In the genomic region with DNA sequence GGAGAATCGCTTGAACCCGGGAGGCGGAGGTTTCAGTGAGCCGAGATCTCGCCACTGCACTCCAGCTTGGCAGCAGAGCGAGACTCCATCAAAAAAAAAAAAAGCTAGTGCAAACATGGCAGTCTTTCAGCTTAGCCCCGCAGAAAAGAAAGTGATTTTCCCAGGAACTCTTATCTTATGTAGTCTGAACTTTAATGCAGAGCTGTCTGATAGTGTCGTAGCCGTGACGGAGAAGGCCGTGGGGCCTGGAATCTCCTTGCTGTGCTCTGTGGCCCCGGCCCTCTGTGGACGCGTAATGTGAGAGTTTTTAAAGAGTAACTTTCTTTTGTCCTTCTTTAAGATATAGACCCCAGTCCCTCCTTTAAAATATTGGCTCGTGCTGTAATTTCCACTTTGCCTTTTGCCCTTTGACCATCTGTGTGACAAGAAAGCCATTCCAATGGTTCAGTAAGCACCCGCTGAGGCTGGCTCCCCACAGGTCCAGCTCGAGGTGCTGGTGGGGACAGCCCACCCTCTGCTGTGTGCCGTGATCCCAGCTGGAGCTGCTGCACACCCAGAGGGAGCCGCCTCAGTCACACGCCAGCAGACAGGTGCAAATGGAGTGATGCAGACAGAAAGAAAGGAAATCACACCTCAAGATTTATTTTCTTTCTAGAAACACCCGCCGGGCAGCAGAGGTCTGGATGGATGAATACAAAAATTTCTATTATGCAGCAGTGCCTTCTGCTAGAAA, we compare ENCODE assay signal across 19 cellular contexts.
"Had no signal": no experiment of that assay in that cellular context is flagged by ENCODE, and none has a peak within 500 bp of the region (broad histone marks: within the 10 kb centered on the region; RNA-seq: fewer than 3 reads in every experiment).

No MANE protein-coding gene starts in this region.

- H3K27ac Mint-ChIP-seq: activated B cell treated with CpG ODN at 0.5 μM for 24 hours; activated CD8-positive, alpha-beta T cell treated with anti-CD3 and anti-CD28 coated beads for 36 hours; activated T-helper 1 cell treated with anti-CD3 and anti-CD28 coated beads, Interleukin-12 subunit alpha, Interleukin-12 subunit beta, Interleukin-2, Interleukin-4 antibody, amounts not matched to agents 30 ng/mL and 10 ng/mL and 1 ng/mL, durations not matched to agents 14 hours and 24 hours and 36 hours; neural progenitor cell; stimulated activated naive B cell treated with anti-CD40 and anti-IgM and Interleukin-4, amounts not matched to agents 10 μg/mL and 1 μg/mL and 100 μg/mL, for 72 hours had no signal

- H3K27ac ChIP-seq: colonic mucosa, esophagus muscularis mucosa, neural progenitor cell, parathyroid adenoma, SJSA1, tibial nerve had no signal

- H3K9me3 ChIP-seq: colonic mucosa, esophagus muscularis mucosa, SJSA1, tibial nerve had no signal

- H3K4me1 ChIP-seq: colonic mucosa, neural progenitor cell, parathyroid adenoma, SJSA1, tibial nerve had no signal

- H3K4me3 Mint-ChIP-seq: activated B cell treated with CpG ODN at 0.5 μM for 24 hours; activated CD8-positive, alpha-beta T cell treated with anti-CD3 and anti-CD28 coated beads for 36 hours; activated T-helper 1 cell treated with anti-CD3 and anti-CD28 coated beads, Interleukin-12 subunit alpha, Interleukin-12 subunit beta, Interleukin-2, Interleukin-4 antibody, amounts not matched to agents 30 ng/mL and 10 ng/mL and 1 ng/mL, durations not matched to agents 14 hours and 24 hours and 36 hours; neural progenitor cell; stimulated activated naive B cell treated with anti-CD40 and anti-IgM and Interleukin-4, amounts not matched to agents 10 μg/mL and 1 μg/mL and 100 μg/mL, for 72 hours had no signal

- H3K9me3 Mint-ChIP-seq: activated CD8-positive, alpha-beta T cell treated with anti-CD3 and anti-CD28 coated beads for 36 hours; activated T-helper 1 cell treated with anti-CD3 and anti-CD28 coated beads, Interleukin-12 subunit alpha, Interleukin-12 subunit beta, Interleukin-2, Interleukin-4 antibody, amounts not matched to agents 30 ng/mL and 10 ng/mL and 1 ng/mL, durations not matched to agents 14 hours and 24 hours and 36 hours had no signal

- H3K4me3 ChIP-seq: colonic mucosa, esophagus muscularis mucosa, neural progenitor cell, SJSA1, tibial nerve had no signal

- H3K27me3 Mint-ChIP-seq: activated B cell treated with CpG ODN at 0.5 μM for 24 hours; activated CD8-positive, alpha-beta T cell treated with anti-CD3 and anti-CD28 coated beads for 36 hours; stimulated activated naive B cell treated with anti-CD40 and anti-IgM and Interleukin-4, amounts not matched to agents 10 μg/mL and 1 μg/mL and 100 μg/mL, for 72 hours had no signal

- ATAC-seq: activated CD8-positive, alpha-beta T cell treated with anti-CD3 and anti-CD28 coated beads for 36 hours had no signal

- H3K36me3 ChIP-seq: colonic mucosa, neural progenitor cell had no signal

- DNase-seq: activated B cell treated with CpG ODN at 0.5 μM for 24 hours; activated CD4-positive, alpha-beta T cell treated with anti-CD3 and anti-CD28 coated beads for 48 hours; activated CD8-positive, alpha-beta T cell treated with anti-CD3 and anti-CD28 coated beads for 36 hours; activated naive CD4-positive, alpha-beta T cell treated with anti-CD3 and anti-CD28 coated beads, Interleukin-2, amount 50 U/mL, for 16 hours; central memory CD4-positive, alpha-beta T cell; colonic mucosa; hypothalamus; mesendoderm; retina; stimulated activated CD4-positive, alpha-beta T cell treated with anti-CD3 and anti-CD28 coated beads, Interleukin-15, amount 100 ng/mL, for 24 hours; stimulated activated CD4-positive, alpha-beta T cell treated with anti-CD3 and anti-CD28 coated beads, Interleukin-4, amount 100 ng/mL, for 1 hour; stimulated activated naive B cell treated with anti-CD40 and anti-IgM and Interleukin-4, amounts not matched to agents 10 μg/mL and 1 μg/mL and 100 μg/mL, for 72 hours; SW 1271 had no signal
